In genomic region chr19:3573858-3574637, GRCh38 we compare ENCODE assay signal across 8 cellular contexts. TPM values are rescaled to one million over a fixed set of nuclear protein-coding genes. Genes with fewer than 3 reads are reported as not detected.
DNase-seq lines count a peak whose midpoint lies in the region; ATAC-seq and TF ChIP-seq lines count a peak whose summit lies in the region.

No MANE protein-coding gene starts in this region.

- H3K27me3 Mint-ChIP-seq in activated CD4-positive, alpha-beta T cell treated with anti-CD3 and anti-CD28 coated beads, Interleukin-2, amount 10 ng/mL, durations not matched to agents 24 days and 14 days, result no peaks in the 10 kb centered on the region

- H3K27ac ChIP-seq in colonic mucosa, result no peak overlapping the region

- no peak for ATAC-seq in GM21576 (IDR thresholded peaks at IDR 0.05; ENCODE audit: unreplicated experiment)

- peaks cover 11% of the 10 kb centered on the region for H3K4me1 Mint-ChIP-seq in activated CD4-positive, alpha-beta T cell treated with anti-CD3 and anti-CD28 coated beads, Interleukin-2, amount 10 ng/mL, durations not matched to agents 24 days and 14 days

- intact Hi-C loops in activated CD4-positive, alpha-beta T cell treated with anti-CD3 and anti-CD28 coated beads, Interleukin-2, amount 10 ng/mL, durations not matched to agents 24 days and 14 days (cut with micrococcal nuclease), result loop anchor here (2.0 kb wide), 2 partner anchors 53 to 187 kb away; partner anchors contain the start of genes APBA3 and CACTIN
- intact Hi-C loops in colonic mucosa (cut with DNase I), result no loop called here

- H3K4me1 ChIP-seq in colonic mucosa, result peaks cover 10% of the 10 kb centered on the region

- H3K4me3 Mint-ChIP-seq in activated CD4-positive, alpha-beta T cell treated with anti-CD3 and anti-CD28 coated beads, Interleukin-2, amount 10 ng/mL, durations not matched to agents 24 days and 14 days, result peak overlapping the region; percentile 83

- H3K36me3 ChIP-seq in H7 (replicated peaks; ENCODE audit: control insufficient read depth, insufficient read depth, low read length), result no peaks in the 10 kb centered on the region; the same call in 1 of the 2 replicates
- H3K36me3 ChIP-seq in colonic mucosa, result no peaks in the 10 kb centered on the region

- H3K27me3 ChIP-seq in H7 (ENCODE audit: control insufficient read depth, insufficient read depth, low read length) (peaks cover 15% of the 10 kb centered on the region; the same call in 1 of the 2 replicates), colonic mucosa (no peaks in the 10 kb centered on the region)

- peak overlapping the region; percentile 98 for H3K4me3 ChIP-seq in AG09309 (ENCODE audit: control insufficient read depth, low read depth, low read length)
- peak overlapping the region; percentile 91 for H3K4me3 ChIP-seq in H7 (ENCODE audit: insufficient read depth, low read depth, low read length)
- H3K4me3 ChIP-seq in colonic mucosa, result peak overlapping the region; percentile 96

- peak overlapping the region; percentile 79 for H3K27ac Mint-ChIP-seq in activated CD4-positive, alpha-beta T cell treated with anti-CD3 and anti-CD28 coated beads, Interleukin-2, amount 10 ng/mL, durations not matched to agents 24 days and 14 days

- DNase-seq in AG09309 (ENCODE audit: low read depth) (peak; percentile 73), H7 (peak; percentile 97), NCI-H460 (ENCODE audit: extremely low read depth, low read depth) (peak; percentile 94), colonic mucosa (peak; percentile 95), left kidney (ENCODE audit: low read depth, low spot score) (peak; percentile 93)
- DNase-seq in activated CD4-positive, alpha-beta T cell treated with anti-CD3 and anti-CD28 coated beads, Interleukin-2, amount 10 ng/mL, durations not matched to agents 24 days and 14 days, result peak; percentile 97
- DNase-seq in stimulated activated CD4-positive, alpha-beta T cell treated with anti-CD3 and anti-CD28 coated beads, Interleukin-1b, Interleukin-23, amount 100 ng/mL, for 24 hours (ENCODE audit: low read depth in 4 of 4, low spot score in 1 of 4), result peak; percentile 38 to 91 (median 60)

- H3K36me3 Mint-ChIP-seq in activated CD4-positive, alpha-beta T cell treated with anti-CD3 and anti-CD28 coated beads, Interleukin-2, amount 10 ng/mL, durations not matched to agents 24 days and 14 days (ENCODE audit: low read depth), result peaks cover 16% of the 10 kb centered on the region

- no peaks in the 10 kb centered on the region for H3K9me3 ChIP-seq in colonic mucosa

- H3K9me3 Mint-ChIP-seq in activated CD4-positive, alpha-beta T cell treated with anti-CD3 and anti-CD28 coated beads, Interleukin-2, amount 10 ng/mL, durations not matched to agents 24 days and 14 days, result no peaks in the 10 kb centered on the region

- TF ChIP-seq CTCF in AG09309 (IDR thresholded peaks at IDR 0.05; ENCODE audit: control insufficient read depth, insufficient read depth, low read depth, low read length, missing control alignments) (no peak), colonic mucosa (IDR thresholded peaks at IDR 0.05) (no peak)

- H3K9ac ChIP-seq in colonic mucosa (ENCODE audit: low read depth in 2 of 2, low read length in 2 of 2), result peak overlapping the region in 1 of 2 donors; percentile 81

RNA-seq across cellular contexts. Expression of gene HMG20B, which starts 1.3 kb away (rescaled TPM):
- 109 and 124 TPM in 2 replicates for total RNA-seq in H7 (2014; rRNA removed; shearing (Covaris generic))
- 125 and 134 TPM in 2 replicates for total RNA-seq in NCI-H460 (2014; rRNA removed; shearing (Covaris generic))
- 246 and 257 TPM in 2 replicates for polyA plus RNA-seq in NCI-H460 (2014; cell fraction: nucleus; rRNA removed)
- 53.7 and 59.3 TPM in 2 replicates for total RNA-seq in activated CD4-positive, alpha-beta T cell treated with anti-CD3 and anti-CD28 coated beads, Interleukin-2, amount 10 ng/mL, durations not matched to agents 24 days and 14 days
- total RNA-seq in colonic mucosa, result 100 to 1,000 TPM in 1 of 2 donors, 10 to 100 TPM in 1; 87.9 to 118 TPM

RNA-seq across cellular contexts. Expression of gene GIPC3, which starts 11.2 kb away (rescaled TPM):
- 0.11 and 0.21 TPM in 2 replicates for total RNA-seq in H7 (2014; rRNA removed; shearing (Covaris generic))
- total RNA-seq in NCI-H460 (2014; rRNA removed; shearing (Covaris generic)), result 0.25 and 0.29 TPM in 2 replicates
- polyA plus RNA-seq in NCI-H460 (2014; cell fraction: nucleus; rRNA removed), result not detected in 2 replicates
- 0.36 and 0.37 TPM in 2 replicates for total RNA-seq in activated CD4-positive, alpha-beta T cell treated with anti-CD3 and anti-CD28 coated beads, Interleukin-2, amount 10 ng/mL, durations not matched to agents 24 days and 14 days
- total RNA-seq in colonic mucosa, result 1 to 10 TPM in 1 of 2 donors, under 1 TPM in 1; 0.40 to 1.1 TPM

RNA-seq across cellular contexts. Expression of gene MFSD12, which starts 16.7 kb away (rescaled TPM):
- 34.6 and 42.3 TPM in 2 replicates for total RNA-seq in H7 (2014; rRNA removed; shearing (Covaris generic))
- 178 and 210 TPM in 2 replicates for total RNA-seq in NCI-H460 (2014; rRNA removed; shearing (Covaris generic))
- polyA plus RNA-seq in NCI-H460 (2014; cell fraction: nucleus; rRNA removed), result 302 and 364 TPM in 2 replicates
- 119 and 124 TPM in 2 replicates for total RNA-seq in activated CD4-positive, alpha-beta T cell treated with anti-CD3 and anti-CD28 coated beads, Interleukin-2, amount 10 ng/mL, durations not matched to agents 24 days and 14 days
- 10 to 100 TPM; 28.4 to 54.3 TPM for total RNA-seq in colonic mucosa

RNA-seq across cellular contexts. Expression of gene TBXA2R, which starts 32.6 kb away (rescaled TPM):
- 0.18 and 0.45 TPM in 2 replicates for total RNA-seq in H7 (2014; rRNA removed; shearing (Covaris generic))
- 1.2 and 1.4 TPM in 2 replicates for total RNA-seq in NCI-H460 (2014; rRNA removed; shearing (Covaris generic))
- 2.0 and 3.2 TPM in 2 replicates for polyA plus RNA-seq in NCI-H460 (2014; cell fraction: nucleus; rRNA removed)
- 0.42 and 0.50 TPM in 2 replicates for total RNA-seq in activated CD4-positive, alpha-beta T cell treated with anti-CD3 and anti-CD28 coated beads, Interleukin-2, amount 10 ng/mL, durations not matched to agents 24 days and 14 days
- 1 to 10 TPM; 1.5 to 1.7 TPM for total RNA-seq in colonic mucosa

RNA-seq across cellular contexts. Expression of gene TEKTIP1, which starts 35.1 kb away (rescaled TPM):
- 1.6 TPM in 1 of 2 replicates, not detected in the other for total RNA-seq in H7 (2014; rRNA removed; shearing (Covaris generic))
- total RNA-seq in NCI-H460 (2014; rRNA removed; shearing (Covaris generic)), result not detected in 2 replicates
- polyA plus RNA-seq in NCI-H460 (2014; cell fraction: nucleus; rRNA removed), result not detected in 2 replicates
- 1.4 and 2.2 TPM in 2 replicates for total RNA-seq in activated CD4-positive, alpha-beta T cell treated with anti-CD3 and anti-CD28 coated beads, Interleukin-2, amount 10 ng/mL, durations not matched to agents 24 days and 14 days
- 1 to 10 TPM; 1.5 to 4.7 TPM for total RNA-seq in colonic mucosa
